1 cellular context compared by ENCODE assay signal in the genomic region with DNA sequence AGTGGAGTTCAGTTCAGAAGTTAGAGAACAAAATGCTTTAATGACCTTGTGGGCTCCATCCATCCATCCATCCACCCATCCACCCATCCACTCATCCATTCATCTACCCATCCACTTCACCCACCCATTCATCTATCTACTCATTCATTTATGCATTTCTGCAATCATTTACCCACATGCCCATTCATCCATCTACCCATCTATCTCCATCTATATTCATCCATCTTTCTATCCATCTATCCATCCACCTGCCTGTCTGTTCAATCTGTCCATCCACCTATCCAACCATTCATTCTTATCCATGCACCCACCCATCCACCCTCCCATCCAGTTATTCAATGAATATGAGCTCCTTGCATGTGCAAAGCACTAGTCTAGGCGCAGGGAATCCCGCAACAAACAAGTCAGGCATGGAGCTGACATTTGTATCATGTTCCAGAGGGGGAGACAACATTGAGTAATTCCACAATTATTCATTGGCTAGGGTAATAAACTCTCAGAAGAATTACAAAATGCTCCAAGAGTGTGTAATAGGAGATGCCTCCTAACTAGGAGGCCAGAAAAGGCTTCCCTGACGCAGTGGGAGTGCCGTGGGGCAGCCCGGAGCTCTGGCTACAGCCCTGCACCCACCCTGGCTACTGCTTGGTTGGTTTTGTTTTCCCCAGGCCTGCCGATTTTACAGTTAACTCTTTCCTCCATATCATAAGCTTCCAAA.
TF ChIP-seq lines count a peak whose summit lies in the region.

No MANE protein-coding gene starts in this region.

TF ChIP-seq in HEK293, 187 proteins besides CTCF, POLR2A, EP300 and RAD21 (continued from another document):
- TF ChIP-seq, protein P1, sequence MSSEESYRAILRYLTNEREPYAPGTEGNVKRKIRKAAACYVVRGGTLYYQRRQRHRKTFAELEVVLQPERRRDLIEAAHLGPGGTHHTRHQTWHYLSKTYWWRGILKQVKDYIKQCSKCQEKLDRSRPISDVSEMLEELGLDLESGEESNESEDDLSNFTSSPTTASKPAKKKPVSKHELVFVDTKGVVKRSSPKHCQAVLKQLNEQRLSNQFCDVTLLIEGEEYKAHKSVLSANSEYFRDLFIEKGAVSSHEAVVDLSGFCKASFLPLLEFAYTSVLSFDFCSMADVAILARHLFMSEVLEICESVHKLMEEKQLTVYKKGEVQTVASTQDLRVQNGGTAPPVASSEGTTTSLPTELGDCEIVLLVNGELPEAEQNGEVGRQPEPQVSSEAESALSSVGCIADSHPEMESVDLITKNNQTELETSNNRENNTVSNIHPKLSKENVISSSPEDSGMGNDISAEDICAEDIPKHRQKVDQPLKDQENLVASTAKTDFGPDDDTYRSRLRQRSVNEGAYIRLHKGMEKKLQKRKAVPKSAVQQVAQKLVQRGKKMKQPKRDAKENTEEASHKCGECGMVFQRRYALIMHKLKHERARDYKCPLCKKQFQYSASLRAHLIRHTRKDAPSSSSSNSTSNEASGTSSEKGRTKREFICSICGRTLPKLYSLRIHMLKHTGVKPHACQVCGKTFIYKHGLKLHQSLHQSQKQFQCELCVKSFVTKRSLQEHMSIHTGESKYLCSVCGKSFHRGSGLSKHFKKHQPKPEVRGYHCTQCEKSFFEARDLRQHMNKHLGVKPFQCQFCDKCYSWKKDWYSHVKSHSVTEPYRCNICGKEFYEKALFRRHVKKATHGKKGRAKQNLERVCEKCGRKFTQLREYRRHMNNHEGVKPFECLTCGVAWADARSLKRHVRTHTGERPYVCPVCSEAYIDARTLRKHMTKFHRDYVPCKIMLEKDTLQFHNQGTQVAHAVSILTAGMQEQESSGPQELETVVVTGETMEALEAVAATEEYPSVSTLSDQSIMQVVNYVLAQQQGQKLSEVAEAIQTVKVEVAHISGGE (tag by site-specific recombination; conservative IDR thresholded peaks at IDR 0.05; ENCODE audit: low read depth) = no peak
- no peak for TF ChIP-seq ZNF837 (tag by site-specific recombination; IDR thresholded peaks at IDR 0.05)
- TF ChIP-seq, protein P2, sequence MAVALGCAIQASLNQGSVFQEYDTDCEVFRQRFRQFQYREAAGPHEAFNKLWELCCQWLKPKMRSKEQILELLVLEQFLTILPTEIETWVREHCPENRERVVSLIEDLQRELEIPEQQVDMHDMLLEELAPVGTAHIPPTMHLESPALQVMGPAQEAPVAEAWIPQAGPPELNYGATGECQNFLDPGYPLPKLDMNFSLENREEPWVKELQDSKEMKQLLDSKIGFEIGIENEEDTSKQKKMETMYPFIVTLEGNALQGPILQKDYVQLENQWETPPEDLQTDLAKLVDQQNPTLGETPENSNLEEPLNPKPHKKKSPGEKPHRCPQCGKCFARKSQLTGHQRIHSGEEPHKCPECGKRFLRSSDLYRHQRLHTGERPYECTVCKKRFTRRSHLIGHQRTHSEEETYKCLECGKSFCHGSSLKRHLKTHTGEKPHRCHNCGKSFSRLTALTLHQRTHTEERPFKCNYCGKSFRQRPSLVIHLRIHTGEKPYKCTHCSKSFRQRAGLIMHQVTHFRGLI (tag by site-specific recombination; IDR thresholded peaks at IDR 0.05) = no peak
- no peak for TF ChIP-seq ZNF175 (tag by site-specific recombination; IDR thresholded peaks at IDR 0.05)
- no peak for TF ChIP-seq SALL2 (tag by site-specific recombination; IDR thresholded peaks at IDR 0.05; ENCODE audit: borderline replicate concordance)
- no peak for TF ChIP-seq ZNF10 (tag by site-specific recombination; IDR thresholded peaks at IDR 0.05)
- no peak for TF ChIP-seq GLI2 (tag by site-specific recombination; IDR thresholded peaks at IDR 0.05; ENCODE audit: borderline replicate concordance, low read depth)
- peak; percentile 81 for TF ChIP-seq GLIS1 (tag by site-specific recombination; IDR thresholded peaks at IDR 0.05)
- TF ChIP-seq, protein P3, sequence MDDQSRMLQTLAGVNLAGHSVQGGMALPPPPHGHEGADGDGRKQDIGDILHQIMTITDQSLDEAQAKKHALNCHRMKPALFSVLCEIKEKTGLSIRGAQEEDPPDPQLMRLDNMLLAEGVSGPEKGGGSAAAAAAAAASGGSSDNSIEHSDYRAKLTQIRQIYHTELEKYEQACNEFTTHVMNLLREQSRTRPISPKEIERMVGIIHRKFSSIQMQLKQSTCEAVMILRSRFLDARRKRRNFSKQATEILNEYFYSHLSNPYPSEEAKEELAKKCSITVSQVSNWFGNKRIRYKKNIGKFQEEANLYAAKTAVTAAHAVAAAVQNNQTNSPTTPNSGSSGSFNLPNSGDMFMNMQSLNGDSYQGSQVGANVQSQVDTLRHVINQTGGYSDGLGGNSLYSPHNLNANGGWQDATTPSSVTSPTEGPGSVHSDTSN (CRISPR knock-in tag; IDR thresholded peaks at IDR 0.05) = no peak
- TF ChIP-seq SETDB1 (IDR thresholded peaks at IDR 0.05; ENCODE audit: insufficient read length, low read length) = no peak
- no peak for TF ChIP-seq ZNF514 (tag by site-specific recombination; IDR thresholded peaks at IDR 0.05)
- no peak for TF ChIP-seq ZNF621 (tag by site-specific recombination; IDR thresholded peaks at IDR 0.05)
- TF ChIP-seq, protein P4, sequence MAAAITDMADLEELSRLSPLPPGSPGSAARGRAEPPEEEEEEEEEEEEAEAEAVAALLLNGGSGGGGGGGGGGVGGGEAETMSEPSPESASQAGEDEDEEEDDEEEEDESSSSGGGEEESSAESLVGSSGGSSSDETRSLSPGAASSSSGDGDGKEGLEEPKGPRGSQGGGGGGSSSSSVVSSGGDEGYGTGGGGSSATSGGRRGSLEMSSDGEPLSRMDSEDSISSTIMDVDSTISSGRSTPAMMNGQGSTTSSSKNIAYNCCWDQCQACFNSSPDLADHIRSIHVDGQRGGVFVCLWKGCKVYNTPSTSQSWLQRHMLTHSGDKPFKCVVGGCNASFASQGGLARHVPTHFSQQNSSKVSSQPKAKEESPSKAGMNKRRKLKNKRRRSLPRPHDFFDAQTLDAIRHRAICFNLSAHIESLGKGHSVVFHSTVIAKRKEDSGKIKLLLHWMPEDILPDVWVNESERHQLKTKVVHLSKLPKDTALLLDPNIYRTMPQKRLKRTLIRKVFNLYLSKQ (tag by site-specific recombination; IDR thresholded peaks at IDR 0.05; ENCODE audit: borderline replicate concordance) = no peak
